7 cellular contexts compared by ENCODE assay signal in genomic region chr11:74570266-74571061, GRCh38. TPM values are rescaled to one million over a fixed set of nuclear protein-coding genes. Genes with fewer than 3 reads are reported as not detected.
DNase-seq lines count a peak whose midpoint lies in the region; ATAC-seq, FAIRE-seq and TF ChIP-seq lines count a peak whose summit lies in the region.

No MANE protein-coding gene starts in this region.

- no peaks in the 10 kb centered on the region for H3K27me3 ChIP-seq in Karpas-422 (ENCODE audit: low read length)
- H3K27me3 ChIP-seq in lung (ENCODE audit: control insufficient read depth, insufficient read depth) = no peaks in the 10 kb centered on the region

- FAIRE-seq in urothelium cell line (lab: Jason Lieb, UNC) = no peak

- H3K27ac ChIP-seq in Karpas-422 (ENCODE audit: low read length) = no peak overlapping the region
- no peak overlapping the region for H3K27ac ChIP-seq in lung (ENCODE audit: low read depth in 1 of 2, low read length in 1 of 2)

- WGBS in lung, 2 donors = 61 to 65% methylated on average over 8 of the region's 8 CpGs

- H3K4me1 ChIP-seq in Karpas-422 (ENCODE audit: low read length) (no peaks in the 10 kb centered on the region), lung (ENCODE audit: control insufficient read depth in 2 of 2, insufficient read depth in 2 of 2, low read length in 2 of 2) (no peaks in the 10 kb centered on the region)

- no peak overlapping the region for H2AFZ ChIP-seq in Karpas-422 (ENCODE audit: low read length)

- H3K79me2 ChIP-seq in Karpas-422 (ENCODE audit: low read length) = no peaks in the 10 kb centered on the region

- no peaks in the 10 kb centered on the region for H4K20me1 ChIP-seq in Karpas-422 (ENCODE audit: insufficient read depth, low read depth, low read length)

- TF ChIP-seq CTCF in lung (IDR thresholded peaks at IDR 0.05; ENCODE audit: control extremely low read depth, extremely low read depth) = peak; percentile 61

- ATAC-seq in lung (ENCODE audit: insufficient read depth, low FRiP score) (peak; percentile 75), GM21737 (IDR thresholded peaks at IDR 0.05; ENCODE audit: unreplicated experiment) (no peak)

- H3K9ac ChIP-seq in Karpas-422 (ENCODE audit: low read length) = no peak overlapping the region

- H3K4me3 ChIP-seq in Karpas-422 (ENCODE audit: low read length) = no peak overlapping the region
- H3K4me3 ChIP-seq in lung = no peak overlapping the region

- H3K36me3 ChIP-seq in Karpas-422 (ENCODE audit: insufficient read depth, low read length) = no peaks in the 10 kb centered on the region
- no peaks in the 10 kb centered on the region for H3K36me3 ChIP-seq in lung (ENCODE audit: control insufficient read depth in 2 of 2, insufficient read depth in 2 of 2, low read length in 2 of 2)

- DNase-seq in EL (peak; percentile 49), Karpas-422 (peak; percentile 80), RPMI7951 (ENCODE audit: low read depth) (peak; percentile 53), dermis blood vessel endothelial cell (peak; percentile 82), lung (ENCODE audit: low spot score) (no peak), urothelium cell line (ENCODE audit: low spot score) (peak; percentile 75)

- H3K9me2 ChIP-seq in Karpas-422 (replicated peaks; ENCODE audit: insufficient read depth, low read length) = no peaks in the 10 kb centered on the region

- H3K9me3 ChIP-seq in Karpas-422 (ENCODE audit: low read length) (no peaks in the 10 kb centered on the region), lung (ENCODE audit: control insufficient read depth in 2 of 2, insufficient read depth in 1 of 2, low read length in 1 of 2) (peaks cover 0 to 3% of the 10 kb centered on the region in 2 donors)

- H3K4me2 ChIP-seq in Karpas-422 (ENCODE audit: low read depth, low read length, poor library complexity, severe bottlenecking) = no peak overlapping the region

RNA-seq across cellular contexts. Expression of gene POLD3, which starts 21.9 kb away (rescaled TPM):
- total RNA-seq in Karpas-422 (2014; rRNA removed; shearing (Covaris generic); ENCODE audit: low replicate concordance) = 14.9 and 20.8 TPM in 2 replicates
- total RNA-seq in RPMI7951 (2014; rRNA removed; shearing (Covaris generic)) = 22.2 and 28.7 TPM in 2 replicates
- total RNA-seq in dermis blood vessel endothelial cell (13.8 and 19.9 TPM in 2 replicates), lung (10 to 100 TPM; 18.0 to 21.1 TPM)
- 10 to 100 TPM in 1 of 2 donors, 1 to 10 TPM in 1; 7.6 to 11.9 TPM for polyA plus RNA-seq in lung
